In genomic region chr16:67311607-67312449, GRCh38 we compare ENCODE assay signal across 9 cellular contexts. TPM values are rescaled to one million over a fixed set of nuclear protein-coding genes. Genes with fewer than 3 reads are reported as not detected.
DNase-seq lines count a peak whose midpoint lies in the region; ATAC-seq, FAIRE-seq and TF ChIP-seq lines count a peak whose summit lies in the region.
"Had no signal": no experiment of that assay in that cellular context is flagged by ENCODE, and none has a peak within 500 bp of the region (broad histone marks: within the 10 kb centered on the region; RNA-seq: fewer than 3 reads in every experiment).

No MANE protein-coding gene starts in this region.

- FAIRE-seq in K562 (lab: Jason Lieb, UNC) = no peak

- no peak overlapping the region for H3K9ac ChIP-seq in K562 (ENCODE audit: insufficient read depth in 1 of 2, low read depth in 2 of 2, low read length in 2 of 2)

- in situ Hi-C loops in GM13976 (cut with MboI; ENCODE audit: low sequenced_read_pairs, unreplicated experiment) = no loop called here
- in situ Hi-C loops in K562 (cut with MboI) = no loop called here

- H3K9me1 ChIP-seq in K562 (ENCODE audit: control insufficient read depth, insufficient read depth, low read length) = no peaks in the 10 kb centered on the region

- DNase-seq in GM13976 (ENCODE audit: low spot score) (peak; percentile 74), RWPE2 (ENCODE audit: low spot score) (peak; percentile 87), K562 (ENCODE audit: extremely low read depth in 1 of 4, low spot score in 3 of 4) (peak in 3 of 4 experiments; percentile 17 to 47 (median 18)), type B pancreatic cell (ENCODE audit: extremely low spot score, unreplicated experiment) (no peak), retina (no peak)

- H3K27ac Mint-ChIP-seq in nephron (peak overlapping the region in 2 of 3 experiments; percentile 0 to 66), type B pancreatic cell (peak overlapping the region; percentile 65)

- no peak overlapping the region for H3K4me3 Mint-ChIP-seq in nephron
- H3K4me3 Mint-ChIP-seq in type B pancreatic cell = no peak overlapping the region

- no peak for TF ChIP-seq CTCF in GM13976 (IDR thresholded peaks at IDR 0.05; ENCODE audit: borderline replicate concordance, control extremely low read depth, extremely low read depth, insufficient read depth, missing control alignments)
- no peak for TF ChIP-seq CTCF in RWPE2 (IDR thresholded peaks at IDR 0.05; ENCODE audit: poor library complexity, severe bottlenecking)
- TF ChIP-seq CTCF in K562 (IDR thresholded peaks at IDR 0.05 in 2 of 3, conservative IDR thresholded peaks at IDR 0.05 in 1 of 3; ENCODE audit: insufficient read depth in 2 of 3, low read depth in 1 of 3, low read length in 3 of 3) = no peak
- no peak for TF ChIP-seq CTCF in nephron (IDR thresholded peaks at IDR 0.05; ENCODE audit: unreplicated experiment in 3 of 3)
- TF ChIP-seq CTCF in type B pancreatic cell (conservative IDR thresholded peaks at IDR 0.05) = no peak

- H3K4me3 ChIP-seq in RWPE2 (ENCODE audit: severe bottlenecking) = no peak overlapping the region
- H3K4me3 ChIP-seq in K562 = no peak overlapping the region

- intact Hi-C loops in K562 (cut with micrococcal nuclease) = no loop called here

- 24% methylated on average over 5 of the region's 5 CpGs for WGBS in K562 (ENCODE audit: insufficient coverage, low coverage, missing lambda C conversion rate)

- H3K36me3 ChIP-seq in RWPE2 (ENCODE audit: low read depth) = no peaks in the 10 kb centered on the region
- no peaks in the 10 kb centered on the region for H3K36me3 ChIP-seq in K562 (ENCODE audit: control insufficient read depth, insufficient read depth, low read length)

- TF ChIP-seq EP300 in K562 (IDR thresholded peaks at IDR 0.05; ENCODE audit: low read length) = no peak

- H3K4me1 Mint-ChIP-seq in nephron (peaks cover 19% of the 10 kb centered on the region), type B pancreatic cell (ENCODE audit: unreplicated experiment) (peaks cover 13% of the 10 kb centered on the region)

- H3K27ac ChIP-seq in RWPE2 (ENCODE audit: poor library complexity, severe bottlenecking) = peak overlapping the region; percentile 59
- no peak overlapping the region for H3K27ac ChIP-seq in K562 (ENCODE audit: extremely low read depth, low read depth, low read length)

- no TSS peak for BruUV-seq in K562 (replicated peaks; lab: Mats Ljungman, UMichigan)

- no peaks in the 10 kb centered on the region for H4K20me1 ChIP-seq in K562 (replicated peaks; ENCODE audit: control insufficient read depth, insufficient read depth, low read length)

- POLR2A ChIA-PET in K562 (lab: Yijun Ruan, JAX) = interaction anchor here (0.6 to 1.4 kb wide), 4 partner anchors 10 to 151 kb away, joined by 3 to 4 read pairs (median 3); no protein-coding TSS in a partner anchor

- ATAC-seq in HG02610 (IDR thresholded peaks at IDR 0.05; ENCODE audit: unreplicated experiment) (peak; percentile 93), RWPE2 (ENCODE audit: low read depth) (peak; percentile 99), K562 (peak; percentile 42; the same call in 1 of the 3 replicates), HG03025 (IDR thresholded peaks at IDR 0.05; ENCODE audit: low FRiP score, unreplicated experiment) (no peak)

- H3K27me3 ChIP-seq in RWPE2 (ENCODE audit: insufficient read depth, poor library complexity, severe bottlenecking) (no peaks in the 10 kb centered on the region), K562 (ENCODE audit: control insufficient read depth in 2 of 2, insufficient read depth in 2 of 2, low read length in 2 of 2) (peaks cover 0 to 7% of the 10 kb centered on the region in 2 experiments; a peak in 1 of 5 replicates)

- H3K4me1 ChIP-seq in RWPE2 (ENCODE audit: insufficient read depth, poor library complexity, severe bottlenecking) = peaks cover 9% of the 10 kb centered on the region
- H3K4me1 ChIP-seq in K562 (replicated peaks in 1 of 2; ENCODE audit: control insufficient read depth in 2 of 2, insufficient read depth in 2 of 2, low read length in 2 of 2) = peaks cover 0 to 19% of the 10 kb centered on the region in 2 experiments; a peak in 4 of 5 replicates

- no peak overlapping the region for H3K4me2 ChIP-seq in K562 (ENCODE audit: insufficient read depth, low read length)

- H3K9me3 Mint-ChIP-seq in nephron (no peaks in the 10 kb centered on the region), type B pancreatic cell (no peaks in the 10 kb centered on the region)

- no peak for TF ChIP-seq POLR2A in K562 (conservative IDR thresholded peaks at IDR 0.05)

- H3K36me3 Mint-ChIP-seq in nephron (ENCODE audit: low read depth) (no peaks in the 10 kb centered on the region), type B pancreatic cell (no peaks in the 10 kb centered on the region)

- H3K9me3 ChIP-seq in RWPE2 (ENCODE audit: severe bottlenecking) (no peaks in the 10 kb centered on the region), K562 (replicated peaks; ENCODE audit: control insufficient read depth, insufficient read depth, low read depth, low read length) (no peaks in the 10 kb centered on the region)

- CTCF ChIA-PET in K562 (lab: Yijun Ruan, JAX; ENCODE audit: low intra/inter-chr PET ratio) = no interaction called here

- no peaks in the 10 kb centered on the region for H3K79me2 ChIP-seq in K562 (ENCODE audit: control insufficient read depth, insufficient read depth, low read length)

- H2AFZ ChIP-seq in K562 (ENCODE audit: low read depth, low read length) = peak overlapping the region; percentile 16; the same call in 1 of the 2 replicates

- TF ChIP-seq RAD21 in K562 (CRISPR knock-in tag; conservative IDR thresholded peaks at IDR 0.05 in 1 of 2, IDR thresholded peaks at IDR 0.05 in 1 of 2) = no peak

- peaks cover 11% of the 10 kb centered on the region for H3K27me3 Mint-ChIP-seq in nephron (ENCODE audit: low read depth)
- no peaks in the 10 kb centered on the region for H3K27me3 Mint-ChIP-seq in type B pancreatic cell

RNA-seq across cellular contexts. Expression of gene KCTD19, which starts 14.7 kb away (rescaled TPM):
- 1.0 and 1.4 TPM in 2 replicates for total RNA-seq in K562 (2011; cell fraction: chromatin; rRNA removed; ENCODE audit: low replicate concordance)
- 0.33 and 0.53 TPM in 2 replicates for total RNA-seq in K562 (2011; cell fraction: nucleolus; rRNA removed)
- 0.44 and 0.46 TPM in 2 replicates for total RNA-seq in K562 (2011; cell fraction: nucleoplasm; rRNA removed)
- total RNA-seq in K562 (2014; rRNA removed) (0.29 and 0.91 TPM in 2 replicates), K562 (2014; rRNA removed; fragmentation: Illumina TruSeq; extraction: Trizol) (0.15 and 0.16 TPM in 2 replicates), K562 (2015; rRNA removed; fragmentation: Illumina TruSeq; extraction: Trizol) (0.11 and 0.34 TPM in 2 replicates), K562 (2021) (0.22 and 0.25 TPM in 2 replicates), type B pancreatic cell (ENCODE audit: low replicate concordance) (0.56 TPM in 1 of 2 replicates, not detected in the other)
- polyA plus RNA-seq in K562 (2011; rRNA removed) (0.32 and 0.33 TPM in 2 replicates), K562 (2014; fragmentation: Illumina TruSeq; extraction: Trizol) (0.31 and 0.53 TPM in 2 replicates), K562 (2014; fragmentation: Nextera tagmentation; extraction: Ambion mirVana) (not detected), K562 (2014; rRNA removed) (0.03 TPM in 2 replicates)
- polyA plus RNA-seq in K562 (2011; cell fraction: cytosol; rRNA removed) = 0.39 and 0.40 TPM in 2 replicates
- 0.87 and 0.98 TPM in 2 replicates for polyA plus RNA-seq in K562 (2011; cell fraction: nucleus; rRNA removed)
- 0.69 and 0.89 TPM in 2 replicates for polyA plus RNA-seq in K562 (2012)
- polyA minus RNA-seq in K562 (2011; rRNA and poly(A)+ RNA removed) = 0.04 and 0.30 TPM in 2 replicates
- polyA minus RNA-seq in K562 (2011; cell fraction: cytosol; rRNA and poly(A)+ RNA removed) = not detected in 2 replicates
- 0.44 TPM in 1 of 2 replicates, not detected in the other for polyA minus RNA-seq in K562 (2011; cell fraction: nucleus; rRNA and poly(A)+ RNA removed)
- total RNA-seq: skeletal muscle tissue had no signal

RNA-seq across cellular contexts. Expression of gene LRRC36, which starts 14.8 kb away (rescaled TPM):
- total RNA-seq in K562 (2011; cell fraction: chromatin; rRNA removed; ENCODE audit: low replicate concordance) = 0.37 and 0.63 TPM in 2 replicates
- 0.83 and 0.92 TPM in 2 replicates for total RNA-seq in K562 (2011; cell fraction: nucleolus; rRNA removed)
- total RNA-seq in K562 (2011; cell fraction: nucleoplasm; rRNA removed) = 0.95 and 0.99 TPM in 2 replicates
- total RNA-seq in K562 (2014; rRNA removed) (0.09 TPM in 1 of 2 replicates, not detected in the other), K562 (2014; rRNA removed; fragmentation: Illumina TruSeq; extraction: Trizol) (0.36 TPM in 1 of 2 replicates, not detected in the other), K562 (2015; rRNA removed; fragmentation: Illumina TruSeq; extraction: Trizol) (0.14 and 0.34 TPM in 2 replicates), K562 (2021) (0.11 TPM in 1 of 2 replicates, not detected in the other), type B pancreatic cell (ENCODE audit: low replicate concordance) (0.38 and 1.1 TPM in 2 replicates)
- polyA plus RNA-seq in K562 (2011; rRNA removed) (0.40 and 0.49 TPM in 2 replicates), K562 (2014; fragmentation: Illumina TruSeq; extraction: Trizol) (0.19 and 0.36 TPM in 2 replicates), K562 (2014; fragmentation: Nextera tagmentation; extraction: Ambion mirVana) (under 1 TPM; 0.15 to 0.30 TPM), K562 (2014; rRNA removed) (0.13 TPM in 1 of 2 replicates, not detected in the other)
- 0.12 and 0.13 TPM in 2 replicates for polyA plus RNA-seq in K562 (2011; cell fraction: cytosol; rRNA removed)
- polyA plus RNA-seq in K562 (2011; cell fraction: nucleus; rRNA removed) = 0.41 and 0.68 TPM in 2 replicates
- 0.33 and 1.1 TPM in 2 replicates for polyA plus RNA-seq in K562 (2012)
- polyA minus RNA-seq in K562 (2011; rRNA and poly(A)+ RNA removed) = 0.33 and 0.35 TPM in 2 replicates
- not detected in 2 replicates for polyA minus RNA-seq in K562 (2011; cell fraction: cytosol; rRNA and poly(A)+ RNA removed)
- polyA minus RNA-seq in K562 (2011; cell fraction: nucleus; rRNA and poly(A)+ RNA removed) = 0.13 and 0.56 TPM in 2 replicates
- total RNA-seq: skeletal muscle tissue had no signal

RNA-seq across cellular contexts. Expression of gene PLEKHG4, which starts 32.5 kb away (rescaled TPM):
- total RNA-seq in K562 (2011; cell fraction: chromatin; rRNA removed; ENCODE audit: low replicate concordance) = 35.5 and 125 TPM in 2 replicates
- 104 and 108 TPM in 2 replicates for total RNA-seq in K562 (2011; cell fraction: nucleolus; rRNA removed)
- total RNA-seq in K562 (2011; cell fraction: nucleoplasm; rRNA removed) = 56.2 and 56.3 TPM in 2 replicates
- total RNA-seq in K562 (2014; rRNA removed) (25.2 and 30.8 TPM in 2 replicates), K562 (2014; rRNA removed; fragmentation: Illumina TruSeq; extraction: Trizol) (8.4 and 12.2 TPM in 2 replicates), K562 (2015; rRNA removed; fragmentation: Illumina TruSeq; extraction: Trizol) (17.1 and 17.9 TPM in 2 replicates), K562 (2021) (32.8 and 35.4 TPM in 2 replicates), type B pancreatic cell (ENCODE audit: low replicate concordance) (2.9 and 3.8 TPM in 2 replicates)
- polyA plus RNA-seq in K562 (2011; rRNA removed) (25.3 and 38.6 TPM in 2 replicates), K562 (2014; fragmentation: Illumina TruSeq; extraction: Trizol) (14.9 and 23.8 TPM in 2 replicates), K562 (2014; fragmentation: Nextera tagmentation; extraction: Ambion mirVana) (1 to 10 TPM; 3.7 to 4.7 TPM), K562 (2014; rRNA removed) (33.5 and 36.8 TPM in 2 replicates)
- 31.4 and 51.4 TPM in 2 replicates for polyA plus RNA-seq in K562 (2011; cell fraction: cytosol; rRNA removed)
- polyA plus RNA-seq in K562 (2011; cell fraction: nucleus; rRNA removed) = 233 and 335 TPM in 2 replicates
- 20.8 and 43.5 TPM in 2 replicates for polyA plus RNA-seq in K562 (2012)
- 8.0 and 10.5 TPM in 2 replicates for polyA minus RNA-seq in K562 (2011; rRNA and poly(A)+ RNA removed)
- polyA minus RNA-seq in K562 (2011; cell fraction: cytosol; rRNA and poly(A)+ RNA removed) = 19.2 and 26.7 TPM in 2 replicates
- polyA minus RNA-seq in K562 (2011; cell fraction: nucleus; rRNA and poly(A)+ RNA removed) = 35.8 and 36.2 TPM in 2 replicates

Comparison
In these comparisons a context has a peak if more than half of its experiments do, and no peak if none do; other contexts are left out.
1. DNase-seq: peak in GM13976 (single experiment), RWPE2 (single experiment) and K562 (3 of 4); none in type B pancreatic cell (single experiment) and retina (single experiment).